1 cellular context compared by ENCODE assay signal in the genomic region with DNA sequence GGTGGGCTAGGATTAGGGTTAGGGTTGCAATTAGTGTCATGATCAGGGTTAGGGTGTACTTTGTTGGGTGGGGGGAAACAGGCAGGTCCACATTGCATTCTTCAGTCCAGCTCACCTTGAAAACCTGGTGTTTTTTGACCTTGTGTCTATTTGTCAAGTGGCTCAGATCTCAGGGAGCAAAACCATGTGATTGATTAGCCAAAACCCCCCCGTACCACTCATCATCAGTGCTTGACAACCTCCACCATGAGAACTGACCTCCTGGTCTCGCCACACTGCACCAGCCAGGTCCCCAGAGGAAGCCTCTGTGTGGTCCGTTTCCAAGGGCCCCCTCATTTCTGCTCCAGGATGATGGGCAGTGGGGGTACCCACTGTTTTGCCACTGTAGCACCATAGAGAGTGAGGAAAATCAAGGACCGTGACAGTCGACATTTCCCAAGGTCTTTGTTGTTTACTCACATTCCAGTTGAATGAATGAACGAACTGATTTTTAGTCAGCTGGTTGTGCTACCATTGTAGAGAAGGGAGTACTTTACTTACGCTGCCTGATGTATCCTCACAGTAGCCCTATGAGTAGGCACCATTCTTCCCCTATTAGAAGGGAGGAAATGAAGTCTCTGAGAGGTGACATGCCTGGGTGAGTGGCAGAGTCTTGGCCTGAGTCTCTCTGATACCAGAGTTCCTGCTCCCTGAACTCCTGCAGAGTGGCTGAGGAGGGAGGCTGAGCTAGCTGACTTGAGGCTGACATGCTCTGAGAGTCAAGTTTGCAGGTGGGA.
TF ChIP-seq lines count a peak whose summit lies in the region.

No MANE protein-coding gene starts in this region.

TF ChIP-seq in IMR-90, 13 proteins besides CTCF, POLR2A, EP300 and RAD21 (continued from another document):
- TF ChIP-seq, protein P1, sequence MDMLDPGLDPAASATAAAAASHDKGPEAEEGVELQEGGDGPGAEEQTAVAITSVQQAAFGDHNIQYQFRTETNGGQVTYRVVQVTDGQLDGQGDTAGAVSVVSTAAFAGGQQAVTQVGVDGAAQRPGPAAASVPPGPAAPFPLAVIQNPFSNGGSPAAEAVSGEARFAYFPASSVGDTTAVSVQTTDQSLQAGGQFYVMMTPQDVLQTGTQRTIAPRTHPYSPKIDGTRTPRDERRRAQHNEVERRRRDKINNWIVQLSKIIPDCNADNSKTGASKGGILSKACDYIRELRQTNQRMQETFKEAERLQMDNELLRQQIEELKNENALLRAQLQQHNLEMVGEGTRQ (IDR thresholded peaks at IDR 0.05; ENCODE audit: low read depth, low read length) = no peak
- no peak for TF ChIP-seq CHD1 (IDR thresholded peaks at IDR 0.05; ENCODE audit: low read depth, low read length)
- no peak for TF ChIP-seq NFE2L2 (IDR thresholded peaks at IDR 0.05; ENCODE audit: low read depth, low read length)
- TF ChIP-seq SMC3 (IDR thresholded peaks at IDR 0.05; ENCODE audit: low read depth, low read length) = no peak
- no peak for TF ChIP-seq RCOR1 (IDR thresholded peaks at IDR 0.05; ENCODE audit: insufficient replicate concordance, low read length)
- TF ChIP-seq BHLHE40 (IDR thresholded peaks at IDR 0.05; ENCODE audit: low read depth, low read length) = no peak
- TF ChIP-seq, protein P2, sequence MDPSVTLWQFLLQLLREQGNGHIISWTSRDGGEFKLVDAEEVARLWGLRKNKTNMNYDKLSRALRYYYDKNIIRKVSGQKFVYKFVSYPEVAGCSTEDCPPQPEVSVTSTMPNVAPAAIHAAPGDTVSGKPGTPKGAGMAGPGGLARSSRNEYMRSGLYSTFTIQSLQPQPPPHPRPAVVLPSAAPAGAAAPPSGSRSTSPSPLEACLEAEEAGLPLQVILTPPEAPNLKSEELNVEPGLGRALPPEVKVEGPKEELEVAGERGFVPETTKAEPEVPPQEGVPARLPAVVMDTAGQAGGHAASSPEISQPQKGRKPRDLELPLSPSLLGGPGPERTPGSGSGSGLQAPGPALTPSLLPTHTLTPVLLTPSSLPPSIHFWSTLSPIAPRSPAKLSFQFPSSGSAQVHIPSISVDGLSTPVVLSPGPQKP (IDR thresholded peaks at IDR 0.05; ENCODE audit: borderline replicate concordance, low read depth, low read length) = no peak
- no peak for TF ChIP-seq FOS (IDR thresholded peaks at IDR 0.05; ENCODE audit: low read depth, low read length)
- TF ChIP-seq MXI1 (IDR thresholded peaks at IDR 0.05; ENCODE audit: borderline replicate concordance, low read depth, low read length) = no peak
- TF ChIP-seq MAZ (IDR thresholded peaks at IDR 0.05; ENCODE audit: borderline replicate concordance, low read depth, low read length) = no peak
